8 cellular contexts compared by ENCODE assay signal in the genomic region with DNA sequence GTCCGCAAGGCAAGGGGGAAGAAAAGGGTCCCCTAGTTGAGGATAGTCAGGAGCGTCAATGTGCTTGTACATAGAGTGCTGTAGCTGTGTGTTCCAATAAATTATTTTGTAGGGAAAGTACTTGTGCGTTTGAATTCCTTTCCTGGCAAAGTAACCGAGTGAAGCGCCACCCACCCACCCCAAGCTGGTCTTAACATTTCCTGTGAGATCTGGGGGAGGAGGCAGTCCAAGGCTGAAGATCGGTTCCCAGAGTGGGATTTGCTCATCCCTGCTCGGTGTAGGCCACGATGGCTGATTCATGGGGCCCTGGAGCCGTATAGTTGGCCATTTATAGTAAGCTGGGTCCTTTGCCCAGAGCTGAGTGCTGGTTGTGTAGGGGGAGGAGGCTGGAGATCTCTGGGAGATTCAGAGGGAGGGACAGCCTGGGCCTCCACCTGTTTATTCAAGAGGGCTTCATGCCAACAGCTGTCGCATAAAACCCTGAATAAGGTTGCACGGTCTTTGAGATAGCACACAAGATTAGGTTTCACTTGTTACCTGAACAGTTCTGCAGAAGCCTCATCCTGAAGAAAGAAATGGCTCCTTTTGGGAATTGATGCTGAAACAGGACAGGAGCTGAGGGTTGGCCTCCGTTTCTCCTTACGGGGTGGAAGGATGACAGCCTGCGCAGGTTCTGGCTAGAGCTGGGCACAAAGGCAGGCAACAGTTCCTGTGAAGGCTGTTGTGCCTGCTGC. TPM values are rescaled to one million over a fixed set of nuclear protein-coding genes. Genes with fewer than 3 reads are reported as not detected.
A peak's percentile ranks its signal among the peaks of the same experiment; 100 is the strongest.
DNase-seq lines count a peak whose midpoint lies in the region; ATAC-seq, FAIRE-seq and TF ChIP-seq lines count a peak whose summit lies in the region.

No MANE protein-coding gene starts in this region.

- 8 to 12% methylated on average over 14 of the region's 14 CpGs for WGBS in body of pancreas, 2 donors
- whole genome bisulfite sequencing in HepG2 (ENCODE audit: low lambda C conversion rate): 62% methylated on average over 14 of the region's 14 CpGs
- WGBS in suprapubic skin: 10% methylated on average over 12 of the region's 14 CpGs

- H3K27ac ChIP-seq in body of pancreas (peak overlapping the region; percentile 52 to 98 (median 98)), HepG2 (ENCODE audit: extremely low read length, insufficient read depth, low read length) (peak overlapping the region; percentile 28), suprapubic skin (peak overlapping the region; percentile 46)

- CTCF ChIA-PET in activated naive CD4-positive, alpha-beta T cell treated with anti-CD3 and anti-CD28 coated beads for 36 hours (lab: Charles Lee): interaction anchor here (0.5 to 11.1 kb wide), 5 partner anchors 8 to 502 kb away, joined by 3 to 208 read pairs (median 4); a partner anchor contains a TSS
- CTCF ChIA-PET in HepG2 (lab: Yijun Ruan, JAX; ENCODE audit: low intra/inter-chr PET ratio, low total read pairs): no interaction called here

- H3K4me2 ChIP-seq in HepG2 (ENCODE audit: low read depth, low read length): peak overlapping the region; percentile 96

- peak; percentile 44; the same call in 1 of the 2 replicates for TF ChIP-seq RAD21 in HepG2 (CRISPR knock-in tag; IDR thresholded peaks at IDR 0.05)

- H3K36me3 ChIP-seq in body of pancreas (replicated peaks in 1 of 2; ENCODE audit: insufficient read depth in 1 of 2, low read depth in 2 of 2) (peaks cover 6 to 13% of the 10 kb centered on the region in 2 donors), HepG2 (replicated peaks in 1 of 2; ENCODE audit: control insufficient read depth in 1 of 2, insufficient read depth in 2 of 2, low read length in 2 of 2) (peaks cover 14 to 24% of the 10 kb centered on the region in 2 experiments; a peak in 4 of 5 replicates), suprapubic skin (peaks cover 40% of the 10 kb centered on the region)

- peaks cover 63% of the 10 kb centered on the region for H3K4me1 Mint-ChIP-seq in activated naive CD4-positive, alpha-beta T cell treated with anti-CD3 and anti-CD28 coated beads for 36 hours (ENCODE audit: low read depth)

- H3K9ac ChIP-seq in HepG2 (ENCODE audit: insufficient read depth, low read depth, low read length): peak overlapping the region; percentile 35

- in situ Hi-C loops in HepG2 (cut with HindIII; ENCODE audit: extremely low pct_ligation_motif_present, low pct_unique_long_range_greater_than_20kb): no loop called here

- H3K79me2 ChIP-seq in HepG2 (ENCODE audit: insufficient read depth, low read length): peaks cover 40% of the 10 kb centered on the region

- no peak for TF ChIP-seq EP300 in HepG2 (IDR thresholded peaks at IDR 0.05; ENCODE audit: low read depth in 2 of 2, low read length in 2 of 2)
- TF ChIP-seq EP300 in HepG2 (CRISPR knock-in tag; IDR thresholded peaks at IDR 0.05; ENCODE audit: borderline replicate concordance): no peak
- TF ChIP-seq EP300 in suprapubic skin (IDR thresholded peaks at IDR 0.05): no peak

- POLR2A ChIA-PET in HepG2 (lab: Yijun Ruan, JAX): interaction anchor here (0.8 to 11.2 kb wide), 13 partner anchors 8 to 522 kb away, joined by 3 to 167 read pairs (median 6); a partner anchor contains a TSS

- no peak overlapping the region for H2AFZ ChIP-seq in HepG2 (ENCODE audit: low read length)

- H3K27me3 ChIP-seq in body of pancreas: no peaks in the 10 kb centered on the region
- H3K27me3 ChIP-seq in HepG2 (ENCODE audit: control insufficient read depth in 1 of 2, insufficient read depth in 2 of 2, low read length in 2 of 2): no peaks in the 10 kb centered on the region; a peak in 1 of 5 replicates
- no peaks in the 10 kb centered on the region for H3K27me3 ChIP-seq in suprapubic skin

- BruUV-seq in HepG2 (replicated peaks; lab: Mats Ljungman, UMichigan): no TSS peak

- H3K27me3 Mint-ChIP-seq in activated naive CD4-positive, alpha-beta T cell treated with anti-CD3 and anti-CD28 coated beads for 36 hours (ENCODE audit: low read depth): peaks cover 2% of the 10 kb centered on the region

- peak; percentile 52 for DNase-seq in activated naive CD4-positive, alpha-beta T cell treated with anti-CD3 and anti-CD28 coated beads for 36 hours
- no peak for DNase-seq in activated naive CD4-positive, alpha-beta T cell treated with anti-CD3 and anti-CD28 coated beads, Interleukin-2, amount 50 U/mL, for 16 hours
- peak; percentile 23 for DNase-seq in NCI-H524 treated with DMSO at 0.1 percent for 48 hours (lab: John Stamatoyannopoulos, UW)
- peak; percentile 62 to 72 (median 67) for DNase-seq in body of pancreas
- no peak for DNase-seq in HepG2 (ENCODE audit: low spot score)
- DNase-seq in suprapubic skin (ENCODE audit: low spot score in 2 of 2): no peak
- DNase-seq in COR-L47 (lab: John Stamatoyannopoulos, UW): no peak

- peak overlapping the region; percentile 83 for H3K4me3 Mint-ChIP-seq in activated naive CD4-positive, alpha-beta T cell treated with anti-CD3 and anti-CD28 coated beads for 36 hours

- peaks cover 59% of the 10 kb centered on the region for H3K4me1 ChIP-seq in body of pancreas
- H3K4me1 ChIP-seq in HepG2 (ENCODE audit: insufficient read depth, low read length): peaks cover 68% of the 10 kb centered on the region
- H3K4me1 ChIP-seq in suprapubic skin: peaks cover 62% of the 10 kb centered on the region

- H3K9me3 ChIP-seq in body of pancreas (no peaks in the 10 kb centered on the region), HepG2 (ENCODE audit: low read length) (no peaks in the 10 kb centered on the region), suprapubic skin (no peaks in the 10 kb centered on the region)

- ATAC-seq in body of pancreas (no peak), HepG2 (no peak), HG03135 (IDR thresholded peaks at IDR 0.05; ENCODE audit: unreplicated experiment) (no peak)

- H3K36me3 Mint-ChIP-seq in activated naive CD4-positive, alpha-beta T cell treated with anti-CD3 and anti-CD28 coated beads for 36 hours (ENCODE audit: low read depth): peaks cover 49% of the 10 kb centered on the region

- H3K27ac Mint-ChIP-seq in activated naive CD4-positive, alpha-beta T cell treated with anti-CD3 and anti-CD28 coated beads for 36 hours: peak overlapping the region; percentile 95

- TF ChIP-seq CTCF in body of pancreas (IDR thresholded peaks at IDR 0.05) (no peak), HepG2 (CRISPR knock-in tag; IDR thresholded peaks at IDR 0.05) (no peak), suprapubic skin (IDR thresholded peaks at IDR 0.05) (no peak)

- TF ChIP-seq POLR2A in body of pancreas (IDR thresholded peaks at IDR 0.05) (peak in 2 of 3 donors; percentile 39 to 51), HepG2 (IDR thresholded peaks at IDR 0.05; ENCODE audit: insufficient read depth in 1 of 2, low read depth in 2 of 2, low read length in 2 of 2) (no peak; a peak in 2 of 4 replicates), suprapubic skin (IDR thresholded peaks at IDR 0.05) (no peak)

- intact Hi-C loops in activated naive CD4-positive, alpha-beta T cell treated with anti-CD3 and anti-CD28 coated beads for 36 hours (cut with micrococcal nuclease): loop anchor here (5.0 kb wide), 1 partner anchor 650 kb away; a partner anchor contains a TSS
- intact Hi-C loops in body of pancreas (cut with DNase I) (no loop called here), HepG2 (cut with micrococcal nuclease; ENCODE audit: unreplicated experiment) (no loop called here)

- H3K4me3 ChIP-seq in body of pancreas (peak overlapping the region in 1 of 2 donors; percentile 99), HepG2 (replicated peaks in 1 of 3; ENCODE audit: insufficient read depth in 1 of 3, low read depth in 2 of 3, low read length in 3 of 3) (peak overlapping the region in 2 of 3 experiments; percentile 42 to 100; a peak in 3 of 6 replicates), suprapubic skin (peak overlapping the region; percentile 86)

- no peaks in the 10 kb centered on the region for H3K9me3 Mint-ChIP-seq in activated naive CD4-positive, alpha-beta T cell treated with anti-CD3 and anti-CD28 coated beads for 36 hours

- FAIRE-seq in HepG2 (lab: Jason Lieb, UNC): no peak

- H4K20me1 ChIP-seq in HepG2 (ENCODE audit: insufficient read depth, low read length): peaks cover 53% of the 10 kb centered on the region

RNA-seq across cellular contexts. Expression of a gene that starts 2.4 kb away (rescaled TPM):
- 100 to 1,000 TPM; 589 to 609 TPM for total RNA-seq in activated naive CD4-positive, alpha-beta T cell treated with anti-CD3 and anti-CD28 coated beads for 36 hours
- total RNA-seq in body of pancreas (100 to 1,000 TPM; 262 to 356 TPM), HepG2 (2016; rRNA removed; fragmentation: Illumina TruSeq; extraction: Trizol) (442 and 486 TPM in 2 replicates), suprapubic skin (100 to 1,000 TPM; 234 to 335 (median 284) TPM)
- 489 and 519 TPM in 2 replicates for total RNA-seq in HepG2 (2016; cell fraction: cytosol; rRNA removed; fragmentation: Illumina TruSeq; extraction: Trizol; ENCODE audit: low read depth)
- 409 and 471 TPM in 2 replicates for total RNA-seq in HepG2 (2016; cell fraction: insoluble cytoplasmic fraction; rRNA removed; fragmentation: Illumina TruSeq; extraction: Trizol)
- total RNA-seq in HepG2 (2016; cell fraction: membrane; rRNA removed; fragmentation: Illumina TruSeq; extraction: Trizol): 1,028 and 1,060 TPM in 2 replicates
- total RNA-seq in HepG2 (2016; cell fraction: nucleus; rRNA removed; fragmentation: Illumina TruSeq; extraction: Trizol): 286 and 328 TPM in 2 replicates
- polyA plus RNA-seq in HepG2 (2011; rRNA removed): 1,157 and 1,297 TPM in 2 replicates
- 1,218 and 1,254 TPM in 2 replicates for polyA plus RNA-seq in HepG2 (2011; cell fraction: cytosol; rRNA removed)
- 1,279 and 1,395 TPM in 2 replicates for polyA plus RNA-seq in HepG2 (2011; cell fraction: nucleus; rRNA removed)
- 465 and 610 TPM in 2 replicates for polyA plus RNA-seq in HepG2 (2012)
- polyA plus RNA-seq in HepG2 (2016; cell fraction: cytosol; fragmentation: Illumina TruSeq; extraction: Trizol; ENCODE audit: low read depth): 745 and 811 TPM in 2 replicates
- polyA plus RNA-seq in HepG2 (2016; cell fraction: insoluble cytoplasmic fraction; fragmentation: Illumina TruSeq; extraction: Trizol; ENCODE audit: low read depth): 563 and 623 TPM in 2 replicates
- 1,265 and 1,282 TPM in 2 replicates for polyA plus RNA-seq in HepG2 (2016; cell fraction: membrane; fragmentation: Illumina TruSeq; extraction: Trizol; ENCODE audit: low read depth)
- polyA plus RNA-seq in HepG2 (2016; cell fraction: nucleus; fragmentation: Illumina TruSeq; extraction: Trizol; ENCODE audit: insufficient read depth, low read depth): 710 and 725 TPM in 2 replicates
- 242 and 314 TPM in 2 replicates for polyA minus RNA-seq in HepG2 (2011; rRNA and poly(A)+ RNA removed; ENCODE audit: low replicate concordance)
- 175 and 193 TPM in 2 replicates for polyA minus RNA-seq in HepG2 (2011; cell fraction: cytosol; rRNA and poly(A)+ RNA removed)
- 213 and 242 TPM in 2 replicates for polyA minus RNA-seq in HepG2 (2011; cell fraction: nucleus; rRNA and poly(A)+ RNA removed)

RNA-seq across cellular contexts. Expression of a gene that starts 9.8 kb away (rescaled TPM):
- total RNA-seq in activated naive CD4-positive, alpha-beta T cell treated with anti-CD3 and anti-CD28 coated beads for 36 hours: 10 to 100 TPM; 52.0 to 56.2 TPM
- total RNA-seq in body of pancreas: 100 to 1,000 TPM in 1 of 2 donors, 10 to 100 TPM in 1; 87.2 to 141 TPM
- total RNA-seq in HepG2 (2016; rRNA removed; fragmentation: Illumina TruSeq; extraction: Trizol): 81.3 and 88.2 TPM in 2 replicates
- total RNA-seq in HepG2 (2016; cell fraction: cytosol; rRNA removed; fragmentation: Illumina TruSeq; extraction: Trizol; ENCODE audit: low read depth): 128 and 142 TPM in 2 replicates
- total RNA-seq in HepG2 (2016; cell fraction: insoluble cytoplasmic fraction; rRNA removed; fragmentation: Illumina TruSeq; extraction: Trizol): 77.0 and 92.6 TPM in 2 replicates
- total RNA-seq in HepG2 (2016; cell fraction: membrane; rRNA removed; fragmentation: Illumina TruSeq; extraction: Trizol): 138 and 159 TPM in 2 replicates
- total RNA-seq in HepG2 (2016; cell fraction: nucleus; rRNA removed; fragmentation: Illumina TruSeq; extraction: Trizol): 32.9 and 36.8 TPM in 2 replicates
- 44.3 and 47.8 TPM in 2 replicates for polyA plus RNA-seq in HepG2 (2011; rRNA removed)
- 48.9 and 72.7 TPM in 2 replicates for polyA plus RNA-seq in HepG2 (2011; cell fraction: cytosol; rRNA removed)
- 39.6 and 43.4 TPM in 2 replicates for polyA plus RNA-seq in HepG2 (2011; cell fraction: nucleus; rRNA removed)
- polyA plus RNA-seq in HepG2 (2012): 22.5 and 32.4 TPM in 2 replicates
- 155 and 179 TPM in 2 replicates for polyA plus RNA-seq in HepG2 (2016; cell fraction: cytosol; fragmentation: Illumina TruSeq; extraction: Trizol; ENCODE audit: low read depth)
- 84.3 and 101 TPM in 2 replicates for polyA plus RNA-seq in HepG2 (2016; cell fraction: insoluble cytoplasmic fraction; fragmentation: Illumina TruSeq; extraction: Trizol; ENCODE audit: low read depth)
- polyA plus RNA-seq in HepG2 (2016; cell fraction: membrane; fragmentation: Illumina TruSeq; extraction: Trizol; ENCODE audit: low read depth): 130 and 146 TPM in 2 replicates
- polyA plus RNA-seq in HepG2 (2016; cell fraction: nucleus; fragmentation: Illumina TruSeq; extraction: Trizol; ENCODE audit: insufficient read depth, low read depth): 72.3 and 78.7 TPM in 2 replicates
- polyA minus RNA-seq in HepG2 (2011; rRNA and poly(A)+ RNA removed; ENCODE audit: low replicate concordance): 8.8 and 14.5 TPM in 2 replicates
- polyA minus RNA-seq in HepG2 (2011; cell fraction: cytosol; rRNA and poly(A)+ RNA removed): 7.8 and 8.0 TPM in 2 replicates
- polyA minus RNA-seq in HepG2 (2011; cell fraction: nucleus; rRNA and poly(A)+ RNA removed): 12.2 and 13.9 TPM in 2 replicates
- total RNA-seq in suprapubic skin: 10 to 100 TPM; 61.2 to 89.5 (median 80.6) TPM

RNA-seq across cellular contexts. Expression of a gene that starts 20.6 kb away (rescaled TPM):
- total RNA-seq in activated naive CD4-positive, alpha-beta T cell treated with anti-CD3 and anti-CD28 coated beads for 36 hours: 10 to 100 TPM; 33.3 to 35.1 TPM
- total RNA-seq in body of pancreas (10 to 100 TPM in 1 of 2 donors, 1 to 10 TPM in 1; 9.1 to 14.8 TPM), HepG2 (2016; rRNA removed; fragmentation: Illumina TruSeq; extraction: Trizol) (34.8 and 41.4 TPM in 2 replicates), suprapubic skin (10 to 100 TPM; 19.2 to 23.6 (median 23.4) TPM)
- total RNA-seq in HepG2 (2016; cell fraction: cytosol; rRNA removed; fragmentation: Illumina TruSeq; extraction: Trizol; ENCODE audit: low read depth): 5.5 and 6.5 TPM in 2 replicates
- 33.7 and 36.8 TPM in 2 replicates for total RNA-seq in HepG2 (2016; cell fraction: insoluble cytoplasmic fraction; rRNA removed; fragmentation: Illumina TruSeq; extraction: Trizol)
- total RNA-seq in HepG2 (2016; cell fraction: membrane; rRNA removed; fragmentation: Illumina TruSeq; extraction: Trizol): 22.9 and 23.9 TPM in 2 replicates
- total RNA-seq in HepG2 (2016; cell fraction: nucleus; rRNA removed; fragmentation: Illumina TruSeq; extraction: Trizol): 26.2 and 27.8 TPM in 2 replicates
- polyA plus RNA-seq in HepG2 (2011; rRNA removed): 21.7 and 22.3 TPM in 2 replicates
- polyA plus RNA-seq in HepG2 (2011; cell fraction: cytosol; rRNA removed): 19.7 and 20.6 TPM in 2 replicates
- polyA plus RNA-seq in HepG2 (2011; cell fraction: nucleus; rRNA removed): 24.5 and 25.2 TPM in 2 replicates
- 28.6 and 29.6 TPM in 2 replicates for polyA plus RNA-seq in HepG2 (2012)
- 2.6 and 3.1 TPM in 2 replicates for polyA plus RNA-seq in HepG2 (2016; cell fraction: cytosol; fragmentation: Illumina TruSeq; extraction: Trizol; ENCODE audit: low read depth)
- 31.2 and 35.5 TPM in 2 replicates for polyA plus RNA-seq in HepG2 (2016; cell fraction: insoluble cytoplasmic fraction; fragmentation: Illumina TruSeq; extraction: Trizol; ENCODE audit: low read depth)
- polyA plus RNA-seq in HepG2 (2016; cell fraction: membrane; fragmentation: Illumina TruSeq; extraction: Trizol; ENCODE audit: low read depth): 11.4 and 11.8 TPM in 2 replicates
- 32.6 and 32.8 TPM in 2 replicates for polyA plus RNA-seq in HepG2 (2016; cell fraction: nucleus; fragmentation: Illumina TruSeq; extraction: Trizol; ENCODE audit: insufficient read depth, low read depth)
- polyA minus RNA-seq in HepG2 (2011; rRNA and poly(A)+ RNA removed; ENCODE audit: low replicate concordance): 36.4 and 63.8 TPM in 2 replicates
- 19.3 and 21.8 TPM in 2 replicates for polyA minus RNA-seq in HepG2 (2011; cell fraction: cytosol; rRNA and poly(A)+ RNA removed)
- polyA minus RNA-seq in HepG2 (2011; cell fraction: nucleus; rRNA and poly(A)+ RNA removed): 27.2 and 33.9 TPM in 2 replicates

RNA-seq across cellular contexts. Expression of a gene that starts 47.8 kb away (rescaled TPM):
- total RNA-seq in activated naive CD4-positive, alpha-beta T cell treated with anti-CD3 and anti-CD28 coated beads for 36 hours: under 1 TPM; 0.27 to 0.31 TPM
- total RNA-seq in body of pancreas (under 1 TPM; 0.33 to 0.52 TPM), HepG2 (2016; rRNA removed; fragmentation: Illumina TruSeq; extraction: Trizol) (not detected in 2 replicates), suprapubic skin (under 1 TPM in 3 of 4 donors, not detected in 1; 0.08 to 0.80 (median 0.17) TPM)
- total RNA-seq in HepG2 (2016; cell fraction: cytosol; rRNA removed; fragmentation: Illumina TruSeq; extraction: Trizol; ENCODE audit: low read depth): not detected in 2 replicates
- not detected in 2 replicates for total RNA-seq in HepG2 (2016; cell fraction: insoluble cytoplasmic fraction; rRNA removed; fragmentation: Illumina TruSeq; extraction: Trizol)
- not detected in 2 replicates for total RNA-seq in HepG2 (2016; cell fraction: membrane; rRNA removed; fragmentation: Illumina TruSeq; extraction: Trizol)
- not detected in 2 replicates for total RNA-seq in HepG2 (2016; cell fraction: nucleus; rRNA removed; fragmentation: Illumina TruSeq; extraction: Trizol)
- polyA plus RNA-seq in HepG2 (2011; rRNA removed): not detected in 2 replicates
- not detected in 2 replicates for polyA plus RNA-seq in HepG2 (2011; cell fraction: cytosol; rRNA removed)
- polyA plus RNA-seq in HepG2 (2011; cell fraction: nucleus; rRNA removed): 0.02 TPM in 2 replicates
- polyA plus RNA-seq in HepG2 (2012): 0.03 TPM in 1 of 2 replicates, not detected in the other
- polyA plus RNA-seq in HepG2 (2016; cell fraction: cytosol; fragmentation: Illumina TruSeq; extraction: Trizol; ENCODE audit: low read depth): not detected in 2 replicates
- polyA plus RNA-seq in HepG2 (2016; cell fraction: insoluble cytoplasmic fraction; fragmentation: Illumina TruSeq; extraction: Trizol; ENCODE audit: low read depth): not detected in 2 replicates
- polyA plus RNA-seq in HepG2 (2016; cell fraction: membrane; fragmentation: Illumina TruSeq; extraction: Trizol; ENCODE audit: low read depth): not detected in 2 replicates
- not detected in 2 replicates for polyA plus RNA-seq in HepG2 (2016; cell fraction: nucleus; fragmentation: Illumina TruSeq; extraction: Trizol; ENCODE audit: insufficient read depth, low read depth)
- 0.04 and 0.05 TPM in 2 replicates for polyA minus RNA-seq in HepG2 (2011; rRNA and poly(A)+ RNA removed; ENCODE audit: low replicate concordance)
- polyA minus RNA-seq in HepG2 (2011; cell fraction: cytosol; rRNA and poly(A)+ RNA removed): not detected in 2 replicates
- polyA minus RNA-seq in HepG2 (2011; cell fraction: nucleus; rRNA and poly(A)+ RNA removed): not detected in 2 replicates

Comparison
In these comparisons a context has a peak if more than half of its experiments do, and no peak if none do; other contexts are left out.
1. DNase-seq: peak in activated naive CD4-positive, alpha-beta T cell treated with anti-CD3 and anti-CD28 coated beads for 36 hours (single experiment), NCI-H524 treated with DMSO at 0.1 percent for 48 hours (single experiment) and body of pancreas (4 of 4); none in activated naive CD4-positive, alpha-beta T cell treated with anti-CD3 and anti-CD28 coated beads, Interleukin-2, amount 50 U/mL, for 16 hours (single experiment), HepG2 (single experiment), suprapubic skin (0 of 2) and COR-L47 (single experiment).
2. H3K27ac ChIP-seq: peak in every context shown above with its lines; median percentile 98 in body of pancreas; 46 in suprapubic skin; 28 in HepG2.
3. POLR2A ChIP-seq: peak in body of pancreas (2 of 3); none in HepG2 (0 of 2) and suprapubic skin (0 of 2).